ENCODE assay signal across 21 cellular contexts in genomic region chr6:113146878-113147277, GRCh38.
"Had no signal": no experiment of that assay in that cellular context is flagged by ENCODE, and none has a peak within 500 bp of the region (broad histone marks: within the 10 kb centered on the region; RNA-seq: fewer than 3 reads in every experiment).

No MANE protein-coding gene starts in this region.

- H3K4me3 ChIP-seq: adrenal gland, esophagus squamous epithelium, mucosa of descending colon, tibial artery had no signal

- H3K9me3 Mint-ChIP-seq: activated B cell treated with CpG ODN at 0.5 μM for 24 hours had no signal

- H3K36me3 ChIP-seq: adrenal gland, esophagus squamous epithelium, tibial artery had no signal

- H3K27ac ChIP-seq: adrenal gland, esophagus squamous epithelium, tibial artery had no signal

- H3K4me3 Mint-ChIP-seq: activated B cell treated with CpG ODN at 0.5 μM for 24 hours; activated CD4-positive, alpha-beta memory T cell treated with anti-CD3 and anti-CD28 coated beads for 36 hours; activated T-helper 1 cell treated with anti-CD3 and anti-CD28 coated beads, Interleukin-12 subunit alpha, Interleukin-12 subunit beta, Interleukin-2, Interleukin-4 antibody, amounts not matched to agents 30 ng/mL and 10 ng/mL and 1 ng/mL, durations not matched to agents 14 hours and 24 hours and 36 hours; naive B cell had no signal

- H3K4me1 ChIP-seq: adrenal gland, esophagus squamous epithelium, tibial artery had no signal

- H3K27me3 ChIP-seq: adrenal gland, esophagus squamous epithelium, tibial artery had no signal

- DNase-seq: activated B cell treated with CpG ODN at 0.5 μM for 24 hours; activated CD4-positive, alpha-beta memory T cell treated with anti-CD3 and anti-CD28 coated beads for 36 hours; activated CD4-positive, alpha-beta T cell treated with anti-CD3 and anti-CD28 coated beads for 4 hours; activated gamma-delta T cell treated with Interleukin-2 at 50 U/mL for 16 hours; activated T-cell treated with anti-CD3 and anti-CD28 coated beads for 4 hours; adrenal gland; effector CD8-positive, alpha-beta T cell; esophagus squamous epithelium; mesenchymal stem cell; mucosa of descending colon; naive B cell; nucleus accumbens; posterior cingulate gyrus; stimulated activated CD4-positive, alpha-beta T cell treated with anti-CD3 and anti-CD28 coated beads, Interleukin-12 subunit alpha, Interleukin-12 subunit beta, amount 100 ng/mL, for 4 hours; stimulated activated CD4-positive, alpha-beta T cell treated with anti-CD3 and anti-CD28 coated beads, Interleukin-2, amount 100 ng/mL, for 24 hours; stimulated activated naive CD8-positive, alpha-beta T cell treated with anti-CD3 and anti-CD28 coated beads, Interleukin-15, Interleukin-2, amounts not matched to agents 100 U/mL and 50 U/mL, for 24 hours; substantia nigra; T-helper 2 cell; tibial artery had no signal

- H3K36me3 Mint-ChIP-seq: activated CD4-positive, alpha-beta memory T cell treated with anti-CD3 and anti-CD28 coated beads for 36 hours; activated naive CD4-positive, alpha-beta T cell treated with anti-CD3 and anti-CD28 coated beads, Interleukin-2, amount 50 U/mL, for 72 hours; naive B cell had no signal

- H3K4me1 Mint-ChIP-seq: activated B cell treated with CpG ODN at 0.5 μM for 24 hours, naive B cell had no signal

- H3K27me3 Mint-ChIP-seq: activated CD4-positive, alpha-beta memory T cell treated with anti-CD3 and anti-CD28 coated beads for 36 hours had no signal

- H3K27ac Mint-ChIP-seq: activated B cell treated with CpG ODN at 0.5 μM for 24 hours; activated CD4-positive, alpha-beta memory T cell treated with anti-CD3 and anti-CD28 coated beads for 36 hours; activated naive CD4-positive, alpha-beta T cell treated with anti-CD3 and anti-CD28 coated beads, Interleukin-2, amount 50 U/mL, for 72 hours; activated T-helper 1 cell treated with anti-CD3 and anti-CD28 coated beads, Interleukin-12 subunit alpha, Interleukin-12 subunit beta, Interleukin-2, Interleukin-4 antibody, amounts not matched to agents 30 ng/mL and 10 ng/mL and 1 ng/mL, durations not matched to agents 14 hours and 24 hours and 36 hours; naive B cell had no signal

- H3K9me3 ChIP-seq: adrenal gland, mucosa of descending colon had no signal

- ATAC-seq: activated naive CD4-positive, alpha-beta T cell treated with anti-CD3 and anti-CD28 coated beads, Interleukin-2, amount 50 U/mL, for 72 hours; mucosa of descending colon; stimulated activated naive CD8-positive, alpha-beta T cell treated with anti-CD3 and anti-CD28 coated beads, Interleukin-15, Interleukin-2, amounts not matched to agents 100 U/mL and 50 U/mL, for 24 hours had no signal
